13 cellular contexts compared by ENCODE assay signal in the genomic region with DNA sequence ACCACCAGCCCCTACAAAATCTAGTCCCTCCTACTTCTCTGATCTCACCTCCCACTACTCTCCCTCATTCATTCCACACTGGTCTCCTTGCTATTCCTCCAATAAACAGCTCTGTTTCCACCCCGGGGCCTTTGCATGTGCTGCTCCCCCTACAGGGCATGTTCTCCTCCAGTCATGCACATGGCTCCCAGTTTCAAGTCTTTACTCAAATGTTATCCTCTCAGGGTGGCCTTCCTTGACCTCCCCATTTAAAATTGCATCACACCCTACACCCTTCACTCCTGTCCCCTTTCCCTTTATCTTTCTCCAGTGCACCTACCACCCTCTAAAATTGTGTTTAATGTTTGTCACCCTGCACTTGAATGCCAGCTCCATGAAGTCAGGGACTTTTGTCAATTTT.
A peak's percentile ranks its signal among the peaks of the same experiment; 100 is the strongest.
DNase-seq lines count a peak whose midpoint lies in the region; ATAC-seq and TF ChIP-seq lines count a peak whose summit lies in the region.
"Had no signal": no experiment of that assay in that cellular context is flagged by ENCODE, and none has a peak within 500 bp of the region (broad histone marks: within the 10 kb centered on the region; RNA-seq: fewer than 3 reads in every experiment).

No MANE protein-coding gene starts in this region.

- no TSS peak for BruUV-seq in HCT116 (replicated peaks; lab: Mats Ljungman, UMichigan)

- TF ChIP-seq EP300 in SK-N-SH (IDR thresholded peaks at IDR 0.05; ENCODE audit: borderline replicate concordance in 1 of 2, low read depth in 1 of 2, low read length in 1 of 2): no peak

- H3K9me3 Mint-ChIP-seq in WTC11: peaks cover 8% of the 10 kb centered on the region

- TF ChIP-seq CTCF in SK-N-SH (IDR thresholded peaks at IDR 0.05) (0 out of 2 replicates have a peak, but pooled peaks have one; percentile 23), HCT116 (IDR thresholded peaks at IDR 0.05 in 2 of 3, conservative IDR thresholded peaks at IDR 0.05 in 1 of 3; ENCODE audit: borderline replicate concordance in 1 of 3, insufficient read depth in 1 of 3, low read depth in 2 of 3, low read length in 2 of 3) (peak; percentile 10 to 52 (median 49); a peak in 4 of 6 replicates), WTC11 (IDR thresholded peaks at IDR 0.05) (no peak)

- RAD21 ChIA-PET in HCT116 (lab: Charles Lee; ENCODE audit: low non-redundant PET in 1 of 2, low total read pairs in 2 of 2, uncharacterized antibody in 2 of 2, unreplicated experiment in 2 of 2): interaction anchor here (1.0 kb wide), 2 partner anchors 183 kb away, joined by 3 read pairs; a partner anchor contains a TSS

- 95% methylated on average over 1 of the region's 1 CpG for WGBS in SK-N-SH (ENCODE audit: low lambda C conversion rate)

- no peaks in the 10 kb centered on the region for H3K9me2 ChIP-seq in SK-N-SH
- H3K9me2 ChIP-seq in HCT116 (ENCODE audit: insufficient read depth): no peaks in the 10 kb centered on the region

- no peaks in the 10 kb centered on the region for H3K36me3 Mint-ChIP-seq in WTC11

- H3K27ac Mint-ChIP-seq in WTC11: no peak overlapping the region
- H3K27ac Mint-ChIP-seq: immature natural killer cell had no signal

- POLR2A ChIA-PET in SK-N-SH (lab: Yijun Ruan, JAX) (interaction anchor here (1.3 to 5.0 kb wide), 4 partner anchors 11 to 183 kb away, joined by 4 to 43 read pairs (median 8); a partner anchor contains a TSS), HCT116 (lab: Charles Lee) (interaction anchor here (2.2 kb wide), 1 partner anchor 183 kb away, joined by 8 read pairs; a partner anchor contains a TSS), WTC11 (lab: Charles Lee) (no interaction called here)

- H3F3A ChIP-seq in SK-N-SH (replicated peaks; ENCODE audit: insufficient read depth): no peaks in the 10 kb centered on the region

- intact Hi-C loops in HCT116 (cut with micrococcal nuclease): loop anchor here (5.0 kb wide), 2 partner anchors 120 to 285 kb away; no protein-coding TSS in a partner anchor

- H3K79me2 ChIP-seq in SK-N-SH (ENCODE audit: insufficient read depth): no peaks in the 10 kb centered on the region
- no peaks in the 10 kb centered on the region for H3K79me2 ChIP-seq in HCT116 (ENCODE audit: insufficient read depth, low read length)

- peaks cover 0 to 47% of the 10 kb centered on the region in 2 experiments; a peak in 1 of 4 replicates for H3K4me1 ChIP-seq in SK-N-SH (ENCODE audit: control insufficient read depth in 1 of 2, insufficient read depth in 2 of 2, low read depth in 1 of 2, low read length in 1 of 2)
- H3K4me1 ChIP-seq in HCT116 (ENCODE audit: control insufficient read depth in 1 of 2, insufficient read depth in 2 of 2, low read length in 2 of 2): no peaks in the 10 kb centered on the region

- H2AFZ ChIP-seq in SK-N-SH (ENCODE audit: low read depth) (no peak overlapping the region), HCT116 (ENCODE audit: low read depth, low read length, poor library complexity, severe bottlenecking) (no peak overlapping the region)

- H3K9ac ChIP-seq in SK-N-SH (no peak overlapping the region), HCT116 (ENCODE audit: low read length) (no peak overlapping the region)

- H3K4me1 Mint-ChIP-seq in WTC11: peaks cover 4% of the 10 kb centered on the region
- H3K4me1 Mint-ChIP-seq: immature natural killer cell had no signal

- DNase-seq in SK-N-SH (no peak), HCT116 (ENCODE audit: low read depth, low spot score) (peak; percentile 21), WTC11 (ENCODE audit: low spot score) (no peak), mesenteric fat pad (ENCODE audit: low spot score) (peak; percentile 24), H4 (ENCODE audit: low spot score) (no peak), NK-92 (lab: John Stamatoyannopoulos, UW; ENCODE audit: unreplicated experiment) (no peak)
- DNase-seq: anterior cingulate cortex, GOT3, immature natural killer cell had no signal

- no peak for ATAC-seq in SK-N-SH treated with all-trans-retinoic acid at 6 μM for 48 hours
- peak; percentile 82 for ATAC-seq in HCT116
- no peak for ATAC-seq in WTC11
- no peak for ATAC-seq in GM18907 (IDR thresholded peaks at IDR 0.05; ENCODE audit: unreplicated experiment)
- ATAC-seq: esophagus mucosa had no signal

- H4K20me1 ChIP-seq in SK-N-SH (ENCODE audit: insufficient read depth) (no peaks in the 10 kb centered on the region), HCT116 (ENCODE audit: insufficient read depth) (no peaks in the 10 kb centered on the region)

- CTCF ChIA-PET in SK-N-SH (lab: Yijun Ruan, JAX) (interaction anchor here (1.2 to 12.0 kb wide), 24 partner anchors 14 to 285 kb away, joined by 3 to 172 read pairs (median 10); a partner anchor contains a TSS), HCT116 (lab: Charles Lee) (interaction anchor here (0.6 to 2.1 kb wide), 6 partner anchors 10 to 183 kb away, joined by 3 to 10 read pairs (median 4); a partner anchor contains a TSS), WTC11 (lab: Charles Lee) (interaction anchor here (0.6 to 5.0 kb wide), 17 partner anchors 12 to 285 kb away, joined by 3 to 77 read pairs (median 9); a partner anchor contains a TSS)

- peaks cover 8% of the 10 kb centered on the region; the same call in 1 of the 2 replicates for H3K9me3 ChIP-seq in SK-N-SH
- H3K9me3 ChIP-seq in HCT116 (ENCODE audit: control insufficient read depth in 1 of 2, insufficient read depth in 1 of 2, low read depth in 1 of 2, low read length in 2 of 2): 0 out of 4 replicates have a peak, but pooled peaks cover 0 to 3% of the 10 kb centered on the region in 2 experiments

- no peak overlapping the region for H3K4me3 Mint-ChIP-seq in WTC11
- H3K4me3 Mint-ChIP-seq: immature natural killer cell had no signal

- H3K4me2 ChIP-seq in SK-N-SH: no peak overlapping the region
- H3K4me2 ChIP-seq in HCT116 (ENCODE audit: low read length): no peak overlapping the region

- H3K27me3 ChIP-seq in SK-N-SH (ENCODE audit: insufficient read depth) (no peaks in the 10 kb centered on the region), HCT116 (ENCODE audit: insufficient read depth, low read length) (no peaks in the 10 kb centered on the region)

- H3K27ac ChIP-seq in SK-N-SH (ENCODE audit: low read depth in 2 of 2, low read length in 1 of 2): no peak overlapping the region; a peak in 1 of 4 replicates
- no peak overlapping the region for H3K27ac ChIP-seq in HCT116 (ENCODE audit: low read depth, low read length)
- H3K27ac ChIP-seq: skin epidermis had no signal

- TF ChIP-seq POLR2A in HCT116 (IDR thresholded peaks at IDR 0.05; ENCODE audit: borderline replicate concordance, extremely low read depth, insufficient read depth, insufficient read length): no peak

- H3K4me3 ChIP-seq in SK-N-SH (ENCODE audit: low read depth in 2 of 2, low read length in 1 of 2) (no peak overlapping the region), HCT116 (replicated peaks in 1 of 2; ENCODE audit: low read depth in 1 of 2, low read length in 2 of 2) (no peak overlapping the region)
- H3K4me3 ChIP-seq: skin epidermis had no signal

- no peaks in the 10 kb centered on the region for H3K27me3 Mint-ChIP-seq in WTC11 (ENCODE audit: low read depth)

- TF ChIP-seq RAD21 in SK-N-SH (IDR thresholded peaks at IDR 0.05; ENCODE audit: low read length): no peak
- TF ChIP-seq RAD21 in HCT116 (IDR thresholded peaks at IDR 0.05; ENCODE audit: low read depth): 0 out of 2 replicates have a peak, but pooled peaks have one; percentile 9

- H3K36me3 ChIP-seq in SK-N-SH (replicated peaks in 1 of 2; ENCODE audit: control insufficient read depth in 1 of 2, insufficient read depth in 2 of 2, low read length in 1 of 2) (no peaks in the 10 kb centered on the region), HCT116 (ENCODE audit: control insufficient read depth in 1 of 2, insufficient read depth in 2 of 2, low read length in 2 of 2) (no peaks in the 10 kb centered on the region)

TF ChIP-seq in SK-N-SH, 30 proteins besides CTCF, POLR2A, EP300 and RAD21 (continues in another document):
- no peak for TF ChIP-seq GABPA (IDR thresholded peaks at IDR 0.05; ENCODE audit: low read depth)
- TF ChIP-seq NFIC (IDR thresholded peaks at IDR 0.05; ENCODE audit: borderline replicate concordance): no peak
- no peak for TF ChIP-seq NRF1 (IDR thresholded peaks at IDR 0.05; ENCODE audit: low read depth, low read length)
- TF ChIP-seq RFX5 (IDR thresholded peaks at IDR 0.05; ENCODE audit: low read length): no peak
- no peak for TF ChIP-seq RXRA (IDR thresholded peaks at IDR 0.05; ENCODE audit: borderline replicate concordance, low read depth)
- TF ChIP-seq MEF2A (IDR thresholded peaks at IDR 0.05; ENCODE audit: borderline replicate concordance, low read depth): no peak
- TF ChIP-seq SMC3 (IDR thresholded peaks at IDR 0.05; ENCODE audit: low read depth, low read length): no peak

TF ChIP-seq in HCT116, 20 proteins besides CTCF, POLR2A, EP300 and RAD21 (continues in another document):
- TF ChIP-seq EGR1 (IDR thresholded peaks at IDR 0.05; ENCODE audit: low read depth) (no peak), ELF1 (IDR thresholded peaks at IDR 0.05; ENCODE audit: borderline replicate concordance, low read depth) (no peak), CBX3 (IDR thresholded peaks at IDR 0.05; ENCODE audit: low read depth) (0 out of 2 replicates have a peak, but pooled peaks have one; percentile 32), FOSL1 (IDR thresholded peaks at IDR 0.05; ENCODE audit: low read depth) (no peak)

TF ChIP-seq in WTC11, 78 proteins besides CTCF, POLR2A, EP300 and RAD21:
- peak; percentile 69; the same call in 1 of the 2 replicates for TF ChIP-seq GTF2I (CRISPR knock-in tag; conservative IDR thresholded peaks at IDR 0.05)
- TF ChIP-seq, protein P1, sequence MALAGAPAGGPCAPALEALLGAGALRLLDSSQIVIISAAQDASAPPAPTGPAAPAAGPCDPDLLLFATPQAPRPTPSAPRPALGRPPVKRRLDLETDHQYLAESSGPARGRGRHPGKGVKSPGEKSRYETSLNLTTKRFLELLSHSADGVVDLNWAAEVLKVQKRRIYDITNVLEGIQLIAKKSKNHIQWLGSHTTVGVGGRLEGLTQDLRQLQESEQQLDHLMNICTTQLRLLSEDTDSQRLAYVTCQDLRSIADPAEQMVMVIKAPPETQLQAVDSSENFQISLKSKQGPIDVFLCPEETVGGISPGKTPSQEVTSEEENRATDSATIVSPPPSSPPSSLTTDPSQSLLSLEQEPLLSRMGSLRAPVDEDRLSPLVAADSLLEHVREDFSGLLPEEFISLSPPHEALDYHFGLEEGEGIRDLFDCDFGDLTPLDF (CRISPR knock-in tag; IDR thresholded peaks at IDR 0.05): no peak

Comparison
In these comparisons a context has a peak if more than half of its experiments do, and no peak if none do; other contexts are left out.
1. DNase-seq: peak in HCT116 (single experiment) and mesenteric fat pad (single experiment); none in SK-N-SH (single experiment), WTC11 (single experiment), H4 (single experiment) and NK-92 (single experiment).